ENCODE assay signal across 10 cellular contexts in the genomic region with DNA sequence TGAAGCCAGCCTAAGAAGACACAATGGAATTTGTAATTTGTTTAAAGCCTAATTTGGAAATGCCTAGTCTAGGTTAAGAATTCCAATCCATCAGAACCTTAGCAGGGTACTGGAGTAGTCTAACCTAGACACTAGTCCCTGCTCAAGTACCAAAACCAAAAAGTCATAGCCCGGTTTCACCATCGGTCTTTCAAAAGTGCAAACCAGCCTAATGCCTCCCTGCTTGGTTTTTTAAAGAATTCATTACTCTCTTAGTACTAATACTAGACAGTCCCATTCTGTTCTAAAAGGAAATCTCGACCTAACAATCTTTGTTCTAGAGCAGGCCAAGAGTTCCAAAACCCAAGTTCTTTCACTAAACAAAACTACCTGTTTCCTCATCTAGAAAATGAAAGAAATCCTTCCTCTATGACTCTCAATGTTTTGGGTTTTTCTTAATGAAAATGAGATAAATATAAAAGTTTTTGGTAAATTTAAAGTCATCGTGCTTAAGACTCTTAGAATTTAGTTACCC. TPM values are rescaled to one million over a fixed set of nuclear protein-coding genes. Genes with fewer than 3 reads are reported as not detected.
DNase-seq lines count a peak whose midpoint lies in the region; ATAC-seq and TF ChIP-seq lines count a peak whose summit lies in the region.
"Had no signal": no experiment of that assay in that cellular context is flagged by ENCODE, and none has a peak within 500 bp of the region (broad histone marks: within the 10 kb centered on the region; RNA-seq: fewer than 3 reads in every experiment).

No MANE protein-coding gene starts in this region.

- H3K4me2 ChIP-seq in skeletal muscle satellite cell (ENCODE audit: low read length): peak overlapping the region; percentile 85

- no peaks in the 10 kb centered on the region for H3K9me3 ChIP-seq in skeletal muscle satellite cell (replicated peaks; ENCODE audit: low read length)

- H3K4me1 ChIP-seq in skeletal muscle satellite cell (ENCODE audit: control insufficient read depth, insufficient read depth, low read length): peaks cover 17% of the 10 kb centered on the region

- ATAC-seq in WTC11 (no peak), GM21526 (IDR thresholded peaks at IDR 0.05; ENCODE audit: low FRiP score, unreplicated experiment) (no peak)

- no peaks in the 10 kb centered on the region for H3K27me3 Mint-ChIP-seq in WTC11 (ENCODE audit: low read depth)

- H3K9me3 Mint-ChIP-seq in WTC11: no peaks in the 10 kb centered on the region

- peak overlapping the region; percentile 92 for H3K27ac Mint-ChIP-seq in WTC11

- H3K9ac ChIP-seq in skeletal muscle satellite cell (ENCODE audit: low read depth, low read length): peak overlapping the region; percentile 99

- H3K36me3 Mint-ChIP-seq in WTC11: peaks cover 27% of the 10 kb centered on the region

- peak overlapping the region; percentile 100 for H3K4me3 Mint-ChIP-seq in WTC11

- peaks cover 10% of the 10 kb centered on the region for H3K36me3 ChIP-seq in skeletal muscle satellite cell (ENCODE audit: insufficient read depth, low read length)

- H3K4me1 Mint-ChIP-seq in WTC11: peaks cover 26% of the 10 kb centered on the region

- peak; percentile 48 for DNase-seq in NCI-H146 treated with DMSO at 0.1 percent for 48 hours (lab: John Stamatoyannopoulos, UW; ENCODE audit: unreplicated experiment)
- no peak for DNase-seq in NCI-H146 (lab: John Stamatoyannopoulos, UW)
- DNase-seq in WTC11 (ENCODE audit: low spot score): no peak
- no peak for DNase-seq in fibroblast of the aortic adventitia (ENCODE audit: low read depth)
- DNase-seq in stimulated activated CD4-positive, alpha-beta T cell treated with anti-CD3 and anti-CD28 coated beads, Interleukin-4, amount 100 ng/mL, for 4 hours: no peak
- no peak for DNase-seq in COR-L47 (lab: John Stamatoyannopoulos, UW)
- DNase-seq: 8988T, NCI-H1436 treated with DMSO at 0.1 percent for 48 hours had no signal

- POLR2A ChIA-PET in WTC11 (lab: Charles Lee): interaction anchor here (0.6 kb wide), 2 partner anchors 11 to 71 kb away, joined by 3 read pairs; no protein-coding TSS in a partner anchor

- TF ChIP-seq CTCF in WTC11 (IDR thresholded peaks at IDR 0.05) (no peak), fibroblast of the aortic adventitia (IDR thresholded peaks at IDR 0.05; ENCODE audit: insufficient read depth, low read length) (no peak)

- H3K27me3 ChIP-seq in skeletal muscle satellite cell (ENCODE audit: control insufficient read depth, insufficient read depth, low read length): no peaks in the 10 kb centered on the region

- H3K4me3 ChIP-seq in fibroblast of the aortic adventitia (ENCODE audit: low read depth, low read length) (peak overlapping the region; percentile 83), skeletal muscle satellite cell (ENCODE audit: low read length) (peak overlapping the region; percentile 96)

- CTCF ChIA-PET in WTC11 (lab: Charles Lee): no interaction called here

TF ChIP-seq in WTC11, 78 proteins besides CTCF, POLR2A, EP300 and RAD21:
- TF ChIP-seq GABPB1 (CRISPR knock-in tag; IDR thresholded peaks at IDR 0.05): no peak

RNA-seq across cellular contexts. Expression of a gene that starts 2.6 kb away (rescaled TPM):
- 142 to 151 TPM (median 147 TPM) in 3 replicates for total RNA-seq in WTC11 (2021)
- 32.9 and 61.1 TPM in 2 replicates for total RNA-seq in fibroblast of the aortic adventitia (ENCODE audit: low replicate concordance)
- 44.4 and 49.4 TPM in 2 replicates for total RNA-seq in skeletal muscle satellite cell (2012; rRNA removed)
